ENCODE assay signal across 18 cellular contexts in genomic region chr9:137720571-137721110, GRCh38.
DNase-seq lines count a peak whose midpoint lies in the region; ATAC-seq and TF ChIP-seq lines count a peak whose summit lies in the region.
"Had no signal": no experiment of that assay in that cellular context is flagged by ENCODE, and none has a peak within 500 bp of the region (broad histone marks: within the 10 kb centered on the region; RNA-seq: fewer than 3 reads in every experiment).

No MANE protein-coding gene starts in this region.

- POLR2A ChIA-PET in CD4-positive, alpha-beta T cell (lab: Charles Lee) = no interaction called here
- POLR2A ChIA-PET in HEK293T (lab: Yijun Ruan, JAX) = no interaction called here

- H3F3A ChIP-seq in neural progenitor cell (ENCODE audit: low read depth) = peaks cover 25% of the 10 kb centered on the region

- H3K36me3 ChIP-seq in ectodermal cell (ENCODE audit: control insufficient read depth, insufficient read depth, low read length) = peaks cover 20% of the 10 kb centered on the region
- H3K36me3 ChIP-seq in neural progenitor cell = no peaks in the 10 kb centered on the region

- peaks cover 5% of the 10 kb centered on the region for H3K9me3 Mint-ChIP-seq in CD4-positive, alpha-beta T cell
- peaks cover 23% of the 10 kb centered on the region for H3K9me3 Mint-ChIP-seq in neural progenitor cell

- no peak overlapping the region for H3K4me2 ChIP-seq in neural progenitor cell

- H3K4me3 ChIP-seq in ectodermal cell (ENCODE audit: insufficient read depth, low read depth, low read length) (no peak overlapping the region), neural progenitor cell (no peak overlapping the region)
- H3K4me3 ChIP-seq: sigmoid colon, thoracic aorta had no signal

- H3K4me3 Mint-ChIP-seq in CD4-positive, alpha-beta T cell = no peak overlapping the region
- H3K4me3 Mint-ChIP-seq in neural progenitor cell = no peak overlapping the region
- H3K4me3 Mint-ChIP-seq: IgD-negative memory B cell had no signal

- H3K9me3 ChIP-seq in CD4-positive, alpha-beta T cell (ENCODE audit: control insufficient read depth, low read length) = peaks cover 15% of the 10 kb centered on the region
- no peaks in the 10 kb centered on the region for H3K9me3 ChIP-seq in ectodermal cell (ENCODE audit: control insufficient read depth, low read length)
- H3K9me3 ChIP-seq in neural progenitor cell (ENCODE audit: low read depth) = no peaks in the 10 kb centered on the region
- H3K9me3 ChIP-seq: sigmoid colon, thoracic aorta had no signal

- H3K4me1 Mint-ChIP-seq in CD4-positive, alpha-beta T cell (ENCODE audit: low read depth) = peaks cover 42% of the 10 kb centered on the region
- H3K4me1 Mint-ChIP-seq in neural progenitor cell = peaks cover 4% of the 10 kb centered on the region

- peak overlapping the region; percentile 58 for H3K27ac Mint-ChIP-seq in CD4-positive, alpha-beta T cell
- H3K27ac Mint-ChIP-seq in neural progenitor cell = no peak overlapping the region

- TF ChIP-seq CTCF in CD4-positive, alpha-beta T cell (IDR thresholded peaks at IDR 0.05) = no peak
- no peak for TF ChIP-seq CTCF in neural progenitor cell (IDR thresholded peaks at IDR 0.05)

- no peaks in the 10 kb centered on the region for H3K27me3 Mint-ChIP-seq in CD4-positive, alpha-beta T cell
- H3K27me3 Mint-ChIP-seq in neural progenitor cell (ENCODE audit: insufficient read depth, low read depth) = peaks cover 8% of the 10 kb centered on the region
- H3K27me3 Mint-ChIP-seq: activated naive CD4-positive, alpha-beta T cell treated with anti-CD3 and anti-CD28 coated beads, Interleukin-2, amount 50 U/mL, for 24 hours; IgD-negative memory B cell had no signal

- peaks cover 8% of the 10 kb centered on the region for H3K4me1 ChIP-seq in ectodermal cell (ENCODE audit: control insufficient read depth, insufficient read depth, low read length)
- H3K4me1 ChIP-seq in neural progenitor cell = peaks cover 13% of the 10 kb centered on the region

- no peak for DNase-seq in CD4-positive, alpha-beta T cell
- DNase-seq in HPDE6-E6E7 (ENCODE audit: extremely low spot score) (peak; percentile 55), neural progenitor cell (ENCODE audit: low spot score) (no peak), HEK293T (ENCODE audit: extremely low spot score) (no peak), foreskin melanocyte (no peak)
- DNase-seq: AML-193; effector CD4-positive, alpha-beta T cell; NCI-H1092; NCI-H2081 treated with DMSO at 0.1 percent for 48 hours; NCI-H510A treated with DMSO at 0.1 percent for 48 hours; occipital lobe; sigmoid colon had no signal

- WGBS in ectodermal cell, 2 experiments = 94 to 95% methylated on average over 27 of the region's 27 CpGs

- no peaks in the 10 kb centered on the region for H3K27me3 ChIP-seq in CD4-positive, alpha-beta T cell (ENCODE audit: control insufficient read depth, insufficient read depth, low read length)
- H3K27me3 ChIP-seq in ectodermal cell (ENCODE audit: control insufficient read depth, insufficient read depth, low read length, poor library complexity, severe bottlenecking) = no peaks in the 10 kb centered on the region
- no peaks in the 10 kb centered on the region for H3K27me3 ChIP-seq in neural progenitor cell
- H3K27me3 ChIP-seq: sigmoid colon had no signal

- peaks cover 41% of the 10 kb centered on the region for H3K79me2 ChIP-seq in neural progenitor cell (ENCODE audit: low read depth)

- intact Hi-C loops in CD4-positive, alpha-beta T cell (cut with DNase I, micrococcal nuclease) = no loop called here

- no peak for ATAC-seq in CD4-positive, alpha-beta T cell (ENCODE audit: poor library complexity)
- ATAC-seq in SK-N-SH treated with all-trans-retinoic acid at 6 μM for 48 hours (no peak), HG03469 (IDR thresholded peaks at IDR 0.05; ENCODE audit: unreplicated experiment) (no peak)

- no peak overlapping the region for H3K27ac ChIP-seq in CD4-positive, alpha-beta T cell (ENCODE audit: low read depth, low read length)
- H3K27ac ChIP-seq in ectodermal cell (ENCODE audit: insufficient read depth, low read depth, low read length, poor library complexity, severe bottlenecking) (peak overlapping the region; percentile 3), neural progenitor cell (peak overlapping the region; percentile 63)
- H3K27ac ChIP-seq: sigmoid colon, thoracic aorta had no signal

- H2AFZ ChIP-seq in neural progenitor cell (replicated peaks) = no peak overlapping the region

- peaks cover 4% of the 10 kb centered on the region for H4K20me1 ChIP-seq in neural progenitor cell (ENCODE audit: low read depth)

- CTCF ChIA-PET in CD4-positive, alpha-beta T cell (lab: Charles Lee) = no interaction called here
- CTCF ChIA-PET in HEK293T (lab: Yijun Ruan, JAX) = interaction anchor here (1.2 kb wide), 1 partner anchor 18 kb away, joined by 3 read pairs; no protein-coding TSS in a partner anchor

- no peak overlapping the region for H3K9ac ChIP-seq in neural progenitor cell

- peaks cover 81% of the 10 kb centered on the region for H3K36me3 Mint-ChIP-seq in CD4-positive, alpha-beta T cell (ENCODE audit: low read depth)
- H3K36me3 Mint-ChIP-seq in neural progenitor cell = peaks cover 42% of the 10 kb centered on the region

TF ChIP-seq in HEK293T, 16 proteins besides CTCF, POLR2A, EP300 and RAD21:
- TF ChIP-seq SUZ12 (IDR thresholded peaks at IDR 0.05) (no peak), ZNF384 (IDR thresholded peaks at IDR 0.05) (no peak), CTBP1 (IDR thresholded peaks at IDR 0.05; ENCODE audit: borderline replicate concordance) (no peak), BHLHE40 (IDR thresholded peaks at IDR 0.05; ENCODE audit: borderline replicate concordance) (no peak), FOXM1 (IDR thresholded peaks at IDR 0.05; ENCODE audit: borderline replicate concordance) (no peak), L3MBTL2 (conservative IDR thresholded peaks at IDR 0.05) (no peak), TARDBP (IDR thresholded peaks at IDR 0.05) (no peak), ARNT (IDR thresholded peaks at IDR 0.05) (no peak), ELF4 (IDR thresholded peaks at IDR 0.05) (no peak), FOXA1 (IDR thresholded peaks at IDR 0.05) (no peak), FOXK2 (IDR thresholded peaks at IDR 0.05) (no peak), HDGF (IDR thresholded peaks at IDR 0.05; ENCODE audit: borderline replicate concordance) (no peak), NFRKB (IDR thresholded peaks at IDR 0.05) (no peak), PKNOX1 (IDR thresholded peaks at IDR 0.05) (no peak), SP1 (IDR thresholded peaks at IDR 0.05) (no peak), LEF1 (IDR thresholded peaks at IDR 0.05; ENCODE audit: borderline replicate concordance) (no peak)

TF ChIP-seq in SK-N-SH treated with all-trans-retinoic acid at 6 μM for 48 hours, 23 proteins besides CTCF, POLR2A, EP300 and RAD21 (continues in another document):
- no peak for TF ChIP-seq POU6F1 (CRISPR knock-in tag; IDR thresholded peaks at IDR 0.05; ENCODE audit: borderline replicate concordance, low read depth)
- no peak for TF ChIP-seq PPARA (CRISPR knock-in tag; IDR thresholded peaks at IDR 0.05; ENCODE audit: borderline replicate concordance)
- TF ChIP-seq CREB5 (CRISPR knock-in tag; IDR thresholded peaks at IDR 0.05; ENCODE audit: low read depth) = no peak
- no peak for TF ChIP-seq BACH2 (CRISPR knock-in tag; IDR thresholded peaks at IDR 0.05; ENCODE audit: borderline replicate concordance)
- no peak for TF ChIP-seq ISL1 (CRISPR knock-in tag; IDR thresholded peaks at IDR 0.05)
- TF ChIP-seq SNAI2 (CRISPR knock-in tag; IDR thresholded peaks at IDR 0.05) = no peak
- no peak for TF ChIP-seq ARNTL (CRISPR knock-in tag; IDR thresholded peaks at IDR 0.05; ENCODE audit: borderline replicate concordance, low read depth)
- TF ChIP-seq ZFP30 (CRISPR knock-in tag; IDR thresholded peaks at IDR 0.05) = no peak
- TF ChIP-seq ESRRG (CRISPR knock-in tag; IDR thresholded peaks at IDR 0.05) = no peak
- TF ChIP-seq, protein P1, sequence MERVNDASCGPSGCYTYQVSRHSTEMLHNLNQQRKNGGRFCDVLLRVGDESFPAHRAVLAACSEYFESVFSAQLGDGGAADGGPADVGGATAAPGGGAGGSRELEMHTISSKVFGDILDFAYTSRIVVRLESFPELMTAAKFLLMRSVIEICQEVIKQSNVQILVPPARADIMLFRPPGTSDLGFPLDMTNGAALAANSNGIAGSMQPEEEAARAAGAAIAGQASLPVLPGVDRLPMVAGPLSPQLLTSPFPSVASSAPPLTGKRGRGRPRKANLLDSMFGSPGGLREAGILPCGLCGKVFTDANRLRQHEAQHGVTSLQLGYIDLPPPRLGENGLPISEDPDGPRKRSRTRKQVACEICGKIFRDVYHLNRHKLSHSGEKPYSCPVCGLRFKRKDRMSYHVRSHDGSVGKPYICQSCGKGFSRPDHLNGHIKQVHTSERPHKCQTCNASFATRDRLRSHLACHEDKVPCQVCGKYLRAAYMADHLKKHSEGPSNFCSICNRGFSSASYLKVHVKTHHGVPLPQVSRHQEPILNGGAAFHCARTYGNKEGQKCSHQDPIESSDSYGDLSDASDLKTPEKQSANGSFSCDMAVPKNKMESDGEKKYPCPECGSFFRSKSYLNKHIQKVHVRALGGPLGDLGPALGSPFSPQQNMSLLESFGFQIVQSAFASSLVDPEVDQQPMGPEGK (CRISPR knock-in tag; IDR thresholded peaks at IDR 0.05; ENCODE audit: borderline replicate concordance) = no peak
- no peak for TF ChIP-seq GLIS3 (CRISPR knock-in tag; IDR thresholded peaks at IDR 0.05)
- TF ChIP-seq ZNF565 (CRISPR knock-in tag; conservative IDR thresholded peaks at IDR 0.05; ENCODE audit: low read depth) = no peak
